Comparison of ENCODE assay signal across 17 cellular contexts in the genomic region with DNA sequence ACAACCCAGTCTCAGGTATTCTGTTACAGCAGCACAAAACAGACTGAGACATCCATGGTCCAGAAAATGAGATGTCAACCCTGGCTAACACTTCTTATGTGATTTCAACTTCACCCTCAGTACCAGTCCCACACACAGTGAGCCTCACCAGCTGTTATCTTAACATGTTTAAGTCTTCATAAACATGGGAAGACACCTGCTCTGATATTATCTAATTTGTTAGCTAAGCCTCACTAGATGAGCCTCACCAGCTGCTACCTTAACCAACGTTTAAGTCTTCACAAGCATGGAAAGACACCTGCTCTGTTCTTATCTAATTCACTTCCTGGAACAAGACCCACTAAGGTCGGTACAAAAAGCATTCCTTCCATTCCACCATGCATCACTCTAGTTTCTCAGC.
DNase-seq lines count a peak whose midpoint lies in the region; ATAC-seq and TF ChIP-seq lines count a peak whose summit lies in the region.
"Had no signal": no experiment of that assay in that cellular context is flagged by ENCODE, and none has a peak within 500 bp of the region (broad histone marks: within the 10 kb centered on the region; RNA-seq: fewer than 3 reads in every experiment).

No MANE protein-coding gene starts in this region.

- no peak for TF ChIP-seq POLR2A in transverse colon (IDR thresholded peaks at IDR 0.05)

- H3K27ac ChIP-seq in transverse colon: no peak overlapping the region
- H3K27ac ChIP-seq: BLaER1 treated with 17β-estradiol and CSF1 and Interleukin-3, amounts not matched to agents 10 nM and 100 nM; GM23248 had no signal

- DNase-seq in DMS 273 treated with DMSO at 0.1 percent for 48 hours (lab: John Stamatoyannopoulos, UW) (peak; percentile 60), NCI-H146 treated with DMSO at 0.1 percent for 48 hours (lab: John Stamatoyannopoulos, UW; ENCODE audit: unreplicated experiment) (peak; percentile 24), NCI-H524 treated with DMSO at 0.1 percent for 48 hours (lab: John Stamatoyannopoulos, UW) (peak; percentile 91), SK-N-DZ (ENCODE audit: low spot score) (peak; percentile 58), transverse colon (no peak), activated gamma-delta T cell (lab: John Stamatoyannopoulos, UW) (no peak)
- no peak for DNase-seq in stimulated activated CD4-positive, alpha-beta T cell treated with anti-CD3 and anti-CD28 coated beads, Interleukin-4, amount 100 ng/mL, for 24 hours
- DNase-seq: CD8-positive, alpha-beta T cell; DMS79 treated with DMSO at 0.1 percent for 48 hours; EL; GM23248; IMR-90; KBM-7 had no signal

- no peaks in the 10 kb centered on the region for H3K4me1 ChIP-seq in transverse colon
- H3K4me1 ChIP-seq: HAP-1 had no signal

- H3K36me3 ChIP-seq in transverse colon: no peaks in the 10 kb centered on the region
- H3K36me3 ChIP-seq: BLaER1 treated with 17β-estradiol and CSF1 and Interleukin-3, amounts not matched to agents 10 nM and 100 nM; HAP-1 had no signal

- no peak for ATAC-seq in HG02763 (IDR thresholded peaks at IDR 0.05; ENCODE audit: unreplicated experiment)
- ATAC-seq: CD8-positive, alpha-beta T cell; GM12878 had no signal

- TF ChIP-seq EP300 in transverse colon (IDR thresholded peaks at IDR 0.05; ENCODE audit: low read depth): no peak

- in situ Hi-C loops in transverse colon (cut with MboI; ENCODE audit: low pct_ligation_motif_present in 1 of 4, low pct_unique_long_range_greater_than_20kb in 1 of 4, low sequenced_read_pairs in 3 of 4): no loop called here

- 36 to 42% methylated on average over 2 of the region's 2 CpGs for WGBS in transverse colon (ENCODE audit: low coverage in 1 of 2), 2 donors

- intact Hi-C loops in transverse colon (cut with DNase I; ENCODE audit: low total_unique reads): no loop called here

- H3K27me3 ChIP-seq in transverse colon: no peaks in the 10 kb centered on the region
- H3K27me3 ChIP-seq: BLaER1 treated with 17β-estradiol and CSF1 and Interleukin-3, amounts not matched to agents 10 nM and 100 nM had no signal

- no peak overlapping the region for H3K4me3 ChIP-seq in transverse colon
- H3K4me3 ChIP-seq: BLaER1 treated with 17β-estradiol and CSF1 and Interleukin-3, amounts not matched to agents 10 nM and 100 nM; GM12878; GM23248; HAP-1 had no signal

- no peaks in the 10 kb centered on the region for H3K9me3 ChIP-seq in transverse colon
- H3K9me3 ChIP-seq: HAP-1 had no signal

- TF ChIP-seq CTCF in transverse colon (IDR thresholded peaks at IDR 0.05): no peak

Comparison
In these comparisons a context has a peak if more than half of its experiments do, and no peak if none do; other contexts are left out.
1. DNase-seq: peak in DMS 273 treated with DMSO at 0.1 percent for 48 hours (single experiment), NCI-H146 treated with DMSO at 0.1 percent for 48 hours (single experiment), NCI-H524 treated with DMSO at 0.1 percent for 48 hours (single experiment) and SK-N-DZ (single experiment); none in transverse colon (single experiment), activated gamma-delta T cell (single experiment) and stimulated activated CD4-positive, alpha-beta T cell treated with anti-CD3 and anti-CD28 coated beads, Interleukin-4, amount 100 ng/mL, for 24 hours (single experiment).